Comparison of ENCODE assay signal across 14 cellular contexts in genomic region chr4:87029356-87029755, GRCh38.
A peak's percentile ranks its signal among the peaks of the same experiment; 100 is the strongest.
DNase-seq lines count a peak whose midpoint lies in the region; ATAC-seq and TF ChIP-seq lines count a peak whose summit lies in the region.
"Had no signal": no experiment of that assay in that cellular context is flagged by ENCODE, and none has a peak within 500 bp of the region (broad histone marks: within the 10 kb centered on the region; RNA-seq: fewer than 3 reads in every experiment).

No MANE protein-coding gene starts in this region.

- H3K27ac ChIP-seq in caudate nucleus (ENCODE audit: low read depth, low read length): peak overlapping the region; percentile 12
- peak overlapping the region; percentile 68 to 70 for H3K27ac ChIP-seq in ovary
- peak overlapping the region; percentile 70 to 84 (median 78) for H3K27ac ChIP-seq in transverse colon

- H3K36me3 ChIP-seq in ovary: no peaks in the 10 kb centered on the region
- H3K36me3 ChIP-seq in transverse colon: no peaks in the 10 kb centered on the region

- H3K4me1 ChIP-seq in ovary (ENCODE audit: insufficient read depth) (peaks cover 53% of the 10 kb centered on the region), transverse colon (peaks cover 59 to 98% (median 90%) of the 10 kb centered on the region in 4 donors)

- intact Hi-C loops in left ventricle myocardium superior (cut with micrococcal nuclease) (no loop called here), ovary (cut with DNase I) (no loop called here), transverse colon (cut with DNase I; ENCODE audit: low total_unique reads) (no loop called here)

- ATAC-seq in left ventricle myocardium superior (peak; percentile 80), HG02588 (IDR thresholded peaks at IDR 0.05; ENCODE audit: unreplicated experiment) (no peak), GM21619 (IDR thresholded peaks at IDR 0.05; ENCODE audit: unreplicated experiment) (no peak)
- ATAC-seq: effector memory CD8-positive, alpha-beta T cell had no signal

- no peak overlapping the region for H3K4me3 ChIP-seq in ovary
- no peak overlapping the region for H3K4me3 ChIP-seq in transverse colon

- TF ChIP-seq EP300 in ovary (IDR thresholded peaks at IDR 0.05): peak; percentile 63
- TF ChIP-seq EP300 in transverse colon (IDR thresholded peaks at IDR 0.05; ENCODE audit: low read depth): no peak

- DNase-seq in caudate nucleus (lab: John Stamatoyannopoulos, UW) (no peak), left ventricle myocardium superior (no peak), ovary (peak in 2 of 5 donors; percentile 63 to 73), transverse colon (no peak), cerebellum (ENCODE audit: low spot score) (no peak)
- DNase-seq: activated CD8-positive, alpha-beta memory T cell treated with anti-CD3 and anti-CD28 coated beads for 24 hours; activated gamma-delta T cell treated with Interleukin-2 at 50 U/mL for 16 hours; DMS79; effector memory CD8-positive, alpha-beta T cell; H9; islet precursor cell; NCI-H1694 had no signal

- TF ChIP-seq CTCF in ovary (IDR thresholded peaks at IDR 0.05) (no peak), transverse colon (IDR thresholded peaks at IDR 0.05) (no peak)

- H3K9me3 ChIP-seq in ovary: no peaks in the 10 kb centered on the region
- no peaks in the 10 kb centered on the region for H3K9me3 ChIP-seq in transverse colon

- no peak for TF ChIP-seq POLR2A in ovary (IDR thresholded peaks at IDR 0.05)
- TF ChIP-seq POLR2A in transverse colon (IDR thresholded peaks at IDR 0.05): no peak

- in situ Hi-C loops in transverse colon (cut with MboI; ENCODE audit: low pct_ligation_motif_present in 1 of 4, low pct_unique_long_range_greater_than_20kb in 1 of 4, low sequenced_read_pairs in 3 of 4): no loop called here

- no peaks in the 10 kb centered on the region for H3K27me3 ChIP-seq in ovary
- no peaks in the 10 kb centered on the region for H3K27me3 ChIP-seq in transverse colon

- WGBS in ovary, 3 donors: 12 to 14% (median 14%) methylated on average over 5 of the region's 5 CpGs
- WGBS in transverse colon (ENCODE audit: low coverage in 1 of 2), 2 donors: 60 to 62% methylated on average over 3 to 5 of the region's 5 CpGs

Comparison
In these comparisons a context has a peak if more than half of its experiments do, and no peak if none do; other contexts are left out.
1. H3K27ac ChIP-seq: peak in every context shown above with its lines; median percentile 78 in transverse colon; 69 in ovary; 12 in caudate nucleus.